8 cellular contexts compared by ENCODE assay signal in genomic region chr3:57556459-57557087, GRCh38.
DNase-seq lines count a peak whose midpoint lies in the region; ATAC-seq and TF ChIP-seq lines count a peak whose summit lies in the region.

No MANE protein-coding gene starts in this region.

- no peaks in the 10 kb centered on the region for H4K20me1 ChIP-seq in KMS-11 (ENCODE audit: insufficient read depth)

- POLR2A ChIA-PET in GM10248 (lab: Yijun Ruan, JAX): interaction anchor here (1.2 to 1.6 kb wide), 6 partner anchors 9 to 42 kb away, joined by 3 to 11 read pairs (median 4); partner anchors contain the start of gene ARF4

- no peak for TF ChIP-seq CTCF in GM10248 (IDR thresholded peaks at IDR 0.05; ENCODE audit: control extremely low read depth, extremely low read depth, low read depth, missing control alignments)
- no peak for TF ChIP-seq CTCF in KMS-11 (conservative IDR thresholded peaks at IDR 0.05; ENCODE audit: low read depth, low read length)
- no peak for TF ChIP-seq CTCF in parathyroid adenoma (IDR thresholded peaks at IDR 0.05)

- no peaks in the 10 kb centered on the region for H3K9me3 ChIP-seq in parathyroid adenoma (ENCODE audit: control insufficient read depth, low read length)

- H3K4me1 ChIP-seq in KMS-11 (ENCODE audit: low read depth, poor library complexity, severe bottlenecking): peaks cover 23% of the 10 kb centered on the region
- peaks cover 9% of the 10 kb centered on the region for H3K4me1 ChIP-seq in parathyroid adenoma

- no peaks in the 10 kb centered on the region for H3K36me3 ChIP-seq in KMS-11 (ENCODE audit: insufficient read depth)
- H3K36me3 ChIP-seq in parathyroid adenoma (ENCODE audit: control insufficient read depth, insufficient read depth, low read length): no peaks in the 10 kb centered on the region

- H3K4me3 ChIP-seq in KMS-11 (IDR thresholded peaks at IDR 0.05; ENCODE audit: insufficient read depth, low read depth, low read length) (no peak overlapping the region), parathyroid adenoma (ENCODE audit: low read depth, low read length) (peak overlapping the region; percentile 91)

- H3K27ac ChIP-seq in KMS-11 (peak overlapping the region; percentile 85), parathyroid adenoma (peak overlapping the region; percentile 95)

- DNase-seq in GM10248 (ENCODE audit: extremely low spot score) (peak; percentile 42), activated T-helper 1 cell treated with Interleukin-2 at 50 U/mL for 16 hours (ENCODE audit: low read depth) (peak; percentile 7), foreskin melanocyte (peak; percentile 16), NCI-H446 treated with DMSO at 0.1 percent for 48 hours (lab: John Stamatoyannopoulos, UW) (no peak), NCI-H345 (lab: John Stamatoyannopoulos, UW) (no peak)

- H3K27me3 ChIP-seq in KMS-11 (ENCODE audit: insufficient read depth, low read depth) (no peaks in the 10 kb centered on the region), parathyroid adenoma (ENCODE audit: control insufficient read depth, insufficient read depth, low read length) (no peaks in the 10 kb centered on the region)

- H2AFZ ChIP-seq in KMS-11 (ENCODE audit: low read depth) (peak overlapping the region; percentile 95), parathyroid adenoma (peak overlapping the region; percentile 93)

- CTCF ChIA-PET in GM10248 (lab: Yijun Ruan, JAX): interaction anchor here (1.0 to 2.2 kb wide), 6 partner anchors 11 to 159 kb away, joined by 3 to 5 read pairs (median 4); partner anchors contain the start of genes ARF4 and DNAH12

- ATAC-seq in GM21717 (IDR thresholded peaks at IDR 0.05; ENCODE audit: unreplicated experiment): peak; percentile 43

- H3K79me2 ChIP-seq in KMS-11 (ENCODE audit: insufficient read depth, low read depth) (peaks cover 36% of the 10 kb centered on the region), parathyroid adenoma (peaks cover 19% of the 10 kb centered on the region)

- peak overlapping the region; percentile 86 for H3K4me2 ChIP-seq in KMS-11
- H3K4me2 ChIP-seq in parathyroid adenoma (ENCODE audit: low read length): peak overlapping the region; percentile 79

- peak overlapping the region; percentile 78 for H3K9ac ChIP-seq in KMS-11
- H3K9ac ChIP-seq in parathyroid adenoma: peak overlapping the region; percentile 64

Comparison
In these comparisons a context has a peak if more than half of its experiments do, and no peak if none do; other contexts are left out.
1. DNase-seq: peak in GM10248 (single experiment), activated T-helper 1 cell treated with Interleukin-2 at 50 U/mL for 16 hours (single experiment) and foreskin melanocyte (single experiment); none in NCI-H446 treated with DMSO at 0.1 percent for 48 hours (single experiment) and NCI-H345 (single experiment).